Comparison of ENCODE assay signal across 8 cellular contexts in the genomic region with DNA sequence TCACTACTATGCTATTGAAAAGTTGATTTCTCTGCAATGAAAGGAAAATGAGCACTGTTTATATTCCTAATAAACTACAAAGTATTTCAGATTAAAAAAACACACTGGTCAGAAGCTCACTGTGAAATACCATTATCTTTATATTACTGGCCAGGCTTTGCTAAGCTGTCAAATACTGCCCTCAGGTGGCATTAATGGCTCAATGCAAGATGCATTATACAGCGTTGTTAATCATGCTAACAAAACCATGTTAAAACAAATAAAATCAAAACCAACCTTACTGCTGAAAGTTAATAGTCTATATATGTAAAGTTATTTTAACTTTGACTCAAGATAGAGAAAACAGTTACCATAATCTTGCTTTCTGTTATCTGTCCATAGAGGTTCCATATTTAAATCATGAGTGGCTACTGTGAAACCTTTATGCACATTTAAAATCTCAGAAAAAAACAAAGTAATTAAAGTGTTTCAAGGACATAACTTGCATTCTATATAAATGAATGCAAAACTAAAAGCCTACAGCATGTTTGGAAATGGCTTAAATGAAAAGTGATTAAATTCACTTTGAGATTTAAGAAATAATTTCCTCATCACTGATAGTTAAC.
A peak's percentile ranks its signal among the peaks of the same experiment; 100 is the strongest.
DNase-seq lines count a peak whose midpoint lies in the region; ATAC-seq and TF ChIP-seq lines count a peak whose summit lies in the region.

No MANE protein-coding gene starts in this region.

- TF ChIP-seq CTCF in GM12872 (IDR thresholded peaks at IDR 0.05; ENCODE audit: insufficient read depth, low read depth, low read length): peak; percentile 71

- ATAC-seq in HG03139 (IDR thresholded peaks at IDR 0.05; ENCODE audit: unreplicated experiment): no peak

- DNase-seq in AG08396 (ENCODE audit: low spot score) (peak; percentile 27), HuH-7.5 (ENCODE audit: low spot score) (peak; percentile 3), NOMO-1 treated with DMSO at 0.1 percent for 48 hours (lab: John Stamatoyannopoulos, UW; ENCODE audit: unreplicated experiment) (peak; percentile 49), brain pericyte (ENCODE audit: low read depth, low spot score) (peak; percentile 33), kidney tubule cell (ENCODE audit: low spot score) (peak; percentile 63), superior temporal gyrus (ENCODE audit: extremely low spot score) (peak; percentile 79)

Comparison
In these comparisons a context has a peak if more than half of its experiments do, and no peak if none do; other contexts are left out.
1. DNase-seq: peak in every context shown above with its lines; median percentile 79 in superior temporal gyrus; 63 in kidney tubule cell; 49 in NOMO-1 treated with DMSO at 0.1 percent for 48 hours; 33 in brain pericyte; 27 in AG08396; 3 in HuH-7.5.